Comparison of ENCODE assay signal across 8 cellular contexts in genomic region chr1:86704456-86704971, GRCh38. TPM values are rescaled to one million over a fixed set of nuclear protein-coding genes. Genes with fewer than 3 reads are reported as not detected.
DNase-seq lines count a peak whose midpoint lies in the region; ATAC-seq and TF ChIP-seq lines count a peak whose summit lies in the region.

Gene SH3GLB1, plus strand, starts transcription at chr1:86704576. Its CDS starts 324 bp downstream, at chr1:86704900.

- H3K36me3 ChIP-seq in WERI-Rb-1, result peaks cover 8% of the 10 kb centered on the region
- H3K36me3 ChIP-seq in breast epithelium, result no peaks in the 10 kb centered on the region
- H3K36me3 ChIP-seq in smooth muscle cell (ENCODE audit: low read depth), result no peaks in the 10 kb centered on the region

- H3K4me2 ChIP-seq in smooth muscle cell, result peak within 1 kb of the TSS; percentile 99

- no peaks in the 10 kb centered on the region for H3K27me3 ChIP-seq in WERI-Rb-1 (ENCODE audit: insufficient read depth, low read depth, severe bottlenecking)
- no peaks in the 10 kb centered on the region for H3K27me3 ChIP-seq in breast epithelium
- H3K27me3 ChIP-seq in smooth muscle cell (ENCODE audit: low read depth), result no peaks in the 10 kb centered on the region

- peak within 1 kb of the TSS; percentile 93 for H2AFZ ChIP-seq in smooth muscle cell (ENCODE audit: low read depth)

- H3K27ac ChIP-seq in WERI-Rb-1, result peak within 1 kb of the TSS; percentile 89
- peak within 1 kb of the TSS; percentile 97 to 99 for H3K27ac ChIP-seq in breast epithelium
- peak within 1 kb of the TSS; percentile 92 for H3K27ac ChIP-seq in smooth muscle cell (ENCODE audit: low read depth)

- peak within 1 kb of the TSS; percentile 94 for H3K9ac ChIP-seq in smooth muscle cell (ENCODE audit: low read depth)

- no peak for DNase-seq in AG09309 (ENCODE audit: low read depth)
- peak; percentile 95 for DNase-seq in NCI-H2196 (lab: John Stamatoyannopoulos, UW; ENCODE audit: unreplicated experiment)
- DNase-seq in WERI-Rb-1, result peak; percentile 92
- DNase-seq in breast epithelium (ENCODE audit: low spot score in 2 of 2), result peak; percentile 73 to 83
- DNase-seq in iPS-NIHi11 (ENCODE audit: low spot score), result peak; percentile 88
- DNase-seq in smooth muscle cell (lab: John Stamatoyannopoulos, UW; ENCODE audit: unreplicated experiment), result peak; percentile 85

- H3K4me1 ChIP-seq in breast epithelium (peaks cover 0 to 5% of the 10 kb centered on the region in 2 donors), smooth muscle cell (ENCODE audit: low read depth) (peaks cover 32% of the 10 kb centered on the region)

- TF ChIP-seq CTCF in AG09309 (IDR thresholded peaks at IDR 0.05; ENCODE audit: control insufficient read depth, insufficient read depth, low read depth, low read length, missing control alignments), result peak; percentile 73
- TF ChIP-seq CTCF in WERI-Rb-1 (IDR thresholded peaks at IDR 0.05; ENCODE audit: low read depth, low read length), result peak; percentile 88
- TF ChIP-seq CTCF in breast epithelium (IDR thresholded peaks at IDR 0.05), result peak; percentile 65 to 91 (median 89)
- peak; percentile 91 for TF ChIP-seq CTCF in smooth muscle cell (IDR thresholded peaks at IDR 0.05; ENCODE audit: borderline replicate concordance, insufficient read depth, poor library complexity, severe bottlenecking)

- H3K79me2 ChIP-seq in smooth muscle cell (ENCODE audit: low read depth), result peaks cover 44% of the 10 kb centered on the region

- WGBS in smooth muscle cell (ENCODE audit: low lambda C conversion rate), result 2% methylated on average over 69 of the region's 71 CpGs

- peaks cover 38% of the 10 kb centered on the region for H4K20me1 ChIP-seq in smooth muscle cell (ENCODE audit: low read depth)

- H3K4me3 ChIP-seq in AG09309 (ENCODE audit: control insufficient read depth, low read depth, low read length), result peak within 1 kb of the TSS; percentile 83
- peak within 1 kb of the TSS; percentile 88 for H3K4me3 ChIP-seq in WERI-Rb-1 (ENCODE audit: low read depth, low read length)
- H3K4me3 ChIP-seq in breast epithelium, result peak within 1 kb of the TSS; percentile 85 to 99 (median 90)
- H3K4me3 ChIP-seq in smooth muscle cell, result peak within 1 kb of the TSS; percentile 90

- peaks cover 10% of the 10 kb centered on the region for H3F3A ChIP-seq in smooth muscle cell (ENCODE audit: low read depth)

- intact Hi-C loops in breast epithelium (cut with DNase I; ENCODE audit: low total_unique reads), result no loop called here

- peak; percentile 49 for TF ChIP-seq POLR2A in breast epithelium (IDR thresholded peaks at IDR 0.05)

- ATAC-seq in GM18907 (IDR thresholded peaks at IDR 0.05; ENCODE audit: unreplicated experiment) (peak; percentile 93), HG03139 (IDR thresholded peaks at IDR 0.05; ENCODE audit: unreplicated experiment) (peak; percentile 82)

- H3K9me3 ChIP-seq in WERI-Rb-1 (ENCODE audit: severe bottlenecking), result no peaks in the 10 kb centered on the region
- no peaks in the 10 kb centered on the region for H3K9me3 ChIP-seq in breast epithelium
- no peaks in the 10 kb centered on the region for H3K9me3 ChIP-seq in smooth muscle cell (replicated peaks; ENCODE audit: low read depth)

RNA-seq across cellular contexts. Expression of gene SH3GLB1, which starts in this region (rescaled TPM):
- total RNA-seq in breast epithelium, result 10 to 100 TPM; 50.5 to 93.8 (median 63.8) TPM
- total RNA-seq in smooth muscle cell, result 69.0 and 89.8 TPM in 2 replicates
- polyA plus RNA-seq in smooth muscle cell, result 76.5 and 86.8 TPM in 2 replicates
